In the genomic region with DNA sequence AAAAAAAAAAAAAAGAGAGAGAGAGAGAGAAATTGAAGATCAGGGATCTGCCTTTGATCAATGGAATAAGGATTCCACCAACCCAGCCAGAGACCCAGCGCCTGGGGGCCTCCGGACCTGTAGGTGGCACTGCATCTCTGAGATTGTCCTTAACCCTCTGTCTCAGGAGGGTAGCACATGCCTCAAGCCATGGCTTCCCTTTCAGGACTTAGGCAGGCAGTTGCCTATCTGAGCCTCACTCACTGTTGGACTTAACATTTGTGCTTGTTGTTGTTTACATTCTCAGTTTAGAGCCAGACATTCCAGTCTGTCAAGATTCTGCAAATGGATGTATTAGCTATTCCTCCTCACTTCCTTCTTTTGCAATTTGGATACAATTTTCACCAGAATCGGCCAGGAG, we compare ENCODE assay signal across 11 cellular contexts. TPM values are rescaled to one million over a fixed set of nuclear protein-coding genes. Genes with fewer than 3 reads are reported as not detected.
DNase-seq lines count a peak whose midpoint lies in the region; ATAC-seq, FAIRE-seq and TF ChIP-seq lines count a peak whose summit lies in the region.
"Had no signal": no experiment of that assay in that cellular context is flagged by ENCODE, and none has a peak within 500 bp of the region (broad histone marks: within the 10 kb centered on the region; RNA-seq: fewer than 3 reads in every experiment).

No MANE protein-coding gene starts in this region.

- POLR2A ChIA-PET in HepG2 (lab: Yijun Ruan, JAX): no interaction called here

- H2AFZ ChIP-seq in HepG2 (ENCODE audit: low read length) (no peak overlapping the region), Karpas-422 (ENCODE audit: low read length) (peak overlapping the region; percentile 98)

- TF ChIP-seq EP300 in HepG2 (IDR thresholded peaks at IDR 0.05; ENCODE audit: low read depth in 2 of 2, low read length in 2 of 2) (no peak), HepG2 (CRISPR knock-in tag; IDR thresholded peaks at IDR 0.05; ENCODE audit: borderline replicate concordance) (no peak), transverse colon (IDR thresholded peaks at IDR 0.05; ENCODE audit: low read depth) (no peak)

- 20% methylated on average over 3 of the region's 3 CpGs for WGBS in HepG2 (ENCODE audit: low lambda C conversion rate)
- WGBS in right lobe of liver (ENCODE audit: insufficient coverage, low coverage, low lambda C conversion rate, missing lambda C conversion rate): 43% methylated on average over 3 of the region's 3 CpGs
- WGBS in body of pancreas, 2 donors: 59 to 80% methylated on average over 3 of the region's 3 CpGs
- 74 to 80% methylated on average over 2 to 3 of the region's 3 CpGs for WGBS in transverse colon (ENCODE audit: low coverage in 1 of 2), 2 donors

- TF ChIP-seq CTCF in HepG2 (CRISPR knock-in tag; IDR thresholded peaks at IDR 0.05) (peak; percentile 61), right lobe of liver (IDR thresholded peaks at IDR 0.05) (peak in 1 of 4 donors; percentile 8), body of pancreas (IDR thresholded peaks at IDR 0.05) (peak in 5 of 7 experiments; percentile 9 to 35 (median 18)), transverse colon (IDR thresholded peaks at IDR 0.05) (peak in 3 of 5 experiments; percentile 20 to 25 (median 22))

- CTCF ChIA-PET in HepG2 (lab: Yijun Ruan, JAX; ENCODE audit: low intra/inter-chr PET ratio, low total read pairs): no interaction called here

- H3K9ac ChIP-seq in HepG2 (ENCODE audit: insufficient read depth, low read depth, low read length): no peak overlapping the region
- no peak overlapping the region for H3K9ac ChIP-seq in Karpas-422 (ENCODE audit: low read length)

- H3K79me2 ChIP-seq in HepG2 (ENCODE audit: insufficient read depth, low read length) (no peaks in the 10 kb centered on the region), Karpas-422 (ENCODE audit: low read length) (no peaks in the 10 kb centered on the region)

- TF ChIP-seq POLR2A in HepG2 (IDR thresholded peaks at IDR 0.05; ENCODE audit: insufficient read depth in 1 of 2, low read depth in 2 of 2, low read length in 2 of 2) (no peak), right lobe of liver (IDR thresholded peaks at IDR 0.05) (no peak), body of pancreas (IDR thresholded peaks at IDR 0.05) (no peak), transverse colon (IDR thresholded peaks at IDR 0.05) (no peak)

- in situ Hi-C loops in HepG2 (cut with HindIII; ENCODE audit: extremely low pct_ligation_motif_present, low pct_unique_long_range_greater_than_20kb): no loop called here
- in situ Hi-C loops in transverse colon (cut with MboI; ENCODE audit: low pct_ligation_motif_present in 1 of 4, low pct_unique_long_range_greater_than_20kb in 1 of 4, low sequenced_read_pairs in 3 of 4): no loop called here

- H3K4me1 ChIP-seq in HepG2 (ENCODE audit: insufficient read depth, low read length) (peaks cover 32% of the 10 kb centered on the region), right lobe of liver (no peaks in the 10 kb centered on the region), Karpas-422 (ENCODE audit: low read length) (no peaks in the 10 kb centered on the region), body of pancreas (peaks cover 3% of the 10 kb centered on the region), transverse colon (peaks cover 3 to 31% (median 13%) of the 10 kb centered on the region in 4 donors)

- BruUV-seq in HepG2 (replicated peaks; lab: Mats Ljungman, UMichigan): no TSS peak

- peaks cover 6 to 16% of the 10 kb centered on the region in 2 experiments; a peak in 3 of 5 replicates for H3K27me3 ChIP-seq in HepG2 (ENCODE audit: control insufficient read depth in 1 of 2, insufficient read depth in 2 of 2, low read length in 2 of 2)
- H3K27me3 ChIP-seq in right lobe of liver: peaks cover 0 to under 1% of the 10 kb centered on the region in 2 donors
- no peaks in the 10 kb centered on the region for H3K27me3 ChIP-seq in Karpas-422 (ENCODE audit: low read length)
- H3K27me3 ChIP-seq in body of pancreas: no peaks in the 10 kb centered on the region
- H3K27me3 ChIP-seq in transverse colon: peaks cover 14% of the 10 kb centered on the region

- H3K4me2 ChIP-seq in HepG2 (ENCODE audit: low read depth, low read length) (no peak overlapping the region), Karpas-422 (ENCODE audit: low read depth, low read length, poor library complexity, severe bottlenecking) (no peak overlapping the region)

- no peaks in the 10 kb centered on the region for H3K9me2 ChIP-seq in Karpas-422 (replicated peaks; ENCODE audit: insufficient read depth, low read length)

- 0 out of 2 replicates have a peak, but pooled peaks have one; percentile 20 for TF ChIP-seq RAD21 in HepG2 (CRISPR knock-in tag; IDR thresholded peaks at IDR 0.05)

- no peak overlapping the region for H3K4me3 ChIP-seq in HepG2 (replicated peaks in 1 of 3; ENCODE audit: insufficient read depth in 1 of 3, low read depth in 2 of 3, low read length in 3 of 3)
- no peak overlapping the region for H3K4me3 ChIP-seq in right lobe of liver
- no peak overlapping the region for H3K4me3 ChIP-seq in Karpas-422 (ENCODE audit: low read length)
- no peak overlapping the region for H3K4me3 ChIP-seq in body of pancreas
- no peak overlapping the region for H3K4me3 ChIP-seq in transverse colon

- H4K20me1 ChIP-seq in HepG2 (ENCODE audit: insufficient read depth, low read length): no peaks in the 10 kb centered on the region
- H4K20me1 ChIP-seq in Karpas-422 (ENCODE audit: insufficient read depth, low read depth, low read length): no peaks in the 10 kb centered on the region

- FAIRE-seq in HepG2 (lab: Jason Lieb, UNC): peak; percentile 74
- FAIRE-seq: endometrium had no signal

- H3K27ac ChIP-seq in HepG2 (ENCODE audit: extremely low read length, insufficient read depth, low read length) (no peak overlapping the region), right lobe of liver (no peak overlapping the region), Karpas-422 (ENCODE audit: low read length) (no peak overlapping the region), body of pancreas (no peak overlapping the region), transverse colon (no peak overlapping the region)

- ATAC-seq in HepG2: peak; percentile 79
- no peak for ATAC-seq in right lobe of liver
- ATAC-seq in body of pancreas: no peak
- ATAC-seq in GM21825 (IDR thresholded peaks at IDR 0.05; ENCODE audit: unreplicated experiment): no peak

- no peaks in the 10 kb centered on the region for H3K36me3 ChIP-seq in HepG2 (replicated peaks in 1 of 2; ENCODE audit: control insufficient read depth in 1 of 2, insufficient read depth in 2 of 2, low read length in 2 of 2)
- H3K36me3 ChIP-seq in right lobe of liver: no peaks in the 10 kb centered on the region
- no peaks in the 10 kb centered on the region for H3K36me3 ChIP-seq in Karpas-422 (ENCODE audit: insufficient read depth, low read length)
- H3K36me3 ChIP-seq in body of pancreas (replicated peaks in 1 of 2; ENCODE audit: insufficient read depth in 1 of 2, low read depth in 2 of 2): no peaks in the 10 kb centered on the region
- H3K36me3 ChIP-seq in transverse colon: no peaks in the 10 kb centered on the region

- intact Hi-C loops in HepG2 (cut with micrococcal nuclease; ENCODE audit: unreplicated experiment): loop anchor here (10.0 kb wide), 1 partner anchor 138 kb away; no protein-coding TSS in a partner anchor
- intact Hi-C loops in right lobe of liver (cut with DNase I): no loop called here
- intact Hi-C loops in body of pancreas (cut with DNase I): no loop called here
- intact Hi-C loops in transverse colon (cut with DNase I; ENCODE audit: low total_unique reads): no loop called here

- H3K9me3 ChIP-seq in HepG2 (ENCODE audit: low read length) (no peaks in the 10 kb centered on the region), right lobe of liver (no peaks in the 10 kb centered on the region), Karpas-422 (ENCODE audit: low read length) (no peaks in the 10 kb centered on the region), body of pancreas (no peaks in the 10 kb centered on the region), transverse colon (no peaks in the 10 kb centered on the region)

- DNase-seq in HepG2 (ENCODE audit: low spot score) (peak; percentile 24), right lobe of liver (no peak), Karpas-422 (peak; percentile 78), body of pancreas (peak in 2 of 4 donors; percentile 29 to 41), transverse colon (peak; percentile 46)
- no peak for DNase-seq in stimulated activated naive CD4-positive, alpha-beta T cell (lab: John Stamatoyannopoulos, UW)
- DNase-seq in effector CD4-positive, alpha-beta T cell: no peak
- DNase-seq: activated T-cell treated with anti-CD3 and anti-CD28 coated beads, Interleukin-2, amount 50 U/mL, for 4 hours; NCI-H345 had no signal

TF ChIP-seq in HepG2, 621 proteins besides CTCF, POLR2A, EP300 and RAD21 (continues in another document):
- TF ChIP-seq KMT2B (CRISPR knock-in tag; IDR thresholded peaks at IDR 0.05) (no peak), FOXK1 (CRISPR knock-in tag; IDR thresholded peaks at IDR 0.05; ENCODE audit: borderline replicate concordance, low read depth) (no peak)

RNA-seq across cellular contexts. Expression of a gene that starts 5.1 kb away (rescaled TPM):
- total RNA-seq in HepG2 (2016; rRNA removed; fragmentation: Illumina TruSeq; extraction: Trizol) (not detected in 2 replicates), right lobe of liver (under 1 TPM in 2 of 6 experiments, not detected in 4; 0.12 to 0.13 TPM), body of pancreas (1 to 10 TPM in 1 of 2 donors, not detected in 1; 4.7 TPM), transverse colon (100 to 1,000 TPM; 142 to 729 (median 556) TPM)
- total RNA-seq in HepG2 (2016; cell fraction: cytosol; rRNA removed; fragmentation: Illumina TruSeq; extraction: Trizol; ENCODE audit: low read depth): not detected in 2 replicates
- total RNA-seq in HepG2 (2016; cell fraction: insoluble cytoplasmic fraction; rRNA removed; fragmentation: Illumina TruSeq; extraction: Trizol): not detected in 2 replicates
- total RNA-seq in HepG2 (2016; cell fraction: membrane; rRNA removed; fragmentation: Illumina TruSeq; extraction: Trizol): not detected in 2 replicates
- total RNA-seq in HepG2 (2016; cell fraction: nucleus; rRNA removed; fragmentation: Illumina TruSeq; extraction: Trizol): not detected in 2 replicates
- polyA plus RNA-seq in HepG2 (2011; rRNA removed): not detected in 2 replicates
- polyA plus RNA-seq in HepG2 (2011; cell fraction: cytosol; rRNA removed): not detected in 2 replicates
- not detected in 2 replicates for polyA plus RNA-seq in HepG2 (2011; cell fraction: nucleus; rRNA removed)
- not detected in 2 replicates for polyA plus RNA-seq in HepG2 (2012)
- polyA plus RNA-seq in HepG2 (2016; cell fraction: cytosol; fragmentation: Illumina TruSeq; extraction: Trizol; ENCODE audit: low read depth): not detected in 2 replicates
- not detected in 2 replicates for polyA plus RNA-seq in HepG2 (2016; cell fraction: insoluble cytoplasmic fraction; fragmentation: Illumina TruSeq; extraction: Trizol; ENCODE audit: low read depth)
- polyA plus RNA-seq in HepG2 (2016; cell fraction: membrane; fragmentation: Illumina TruSeq; extraction: Trizol; ENCODE audit: low read depth): not detected in 2 replicates
- not detected in 2 replicates for polyA plus RNA-seq in HepG2 (2016; cell fraction: nucleus; fragmentation: Illumina TruSeq; extraction: Trizol; ENCODE audit: insufficient read depth, low read depth)
- not detected in 2 replicates for polyA minus RNA-seq in HepG2 (2011; rRNA and poly(A)+ RNA removed; ENCODE audit: low replicate concordance)
- not detected in 2 replicates for polyA minus RNA-seq in HepG2 (2011; cell fraction: cytosol; rRNA and poly(A)+ RNA removed)
- not detected in 2 replicates for polyA minus RNA-seq in HepG2 (2011; cell fraction: nucleus; rRNA and poly(A)+ RNA removed)
- total RNA-seq in Karpas-422 (2014; rRNA removed; shearing (Covaris generic); ENCODE audit: low replicate concordance): not detected in 2 replicates
- total RNA-seq: activated T-cell treated with anti-CD3 and anti-CD28 coated beads, Interleukin-2, amount 50 U/mL, for 4 hours had no signal

Comparison
In these comparisons a context has a peak if more than half of its experiments do, and no peak if none do; other contexts are left out.
1. DNase-seq: peak in HepG2 (single experiment), Karpas-422 (single experiment) and transverse colon (single experiment); none in right lobe of liver (0 of 3), stimulated activated naive CD4-positive, alpha-beta T cell (0 of 6) and effector CD4-positive, alpha-beta T cell (single experiment).
2. RNA of a gene that starts 5.1 kb away (total RNA-seq): 142 to 729 TPM in transverse colon; 4.7 TPM in body of pancreas, 0.12 to 0.13 TPM in right lobe of liver, not detected in HepG2 and not detected in Karpas-422; every median in the first group is over 10 times any median in the second.